ENCODE assay signal across 1 cellular context in the genomic region with DNA sequence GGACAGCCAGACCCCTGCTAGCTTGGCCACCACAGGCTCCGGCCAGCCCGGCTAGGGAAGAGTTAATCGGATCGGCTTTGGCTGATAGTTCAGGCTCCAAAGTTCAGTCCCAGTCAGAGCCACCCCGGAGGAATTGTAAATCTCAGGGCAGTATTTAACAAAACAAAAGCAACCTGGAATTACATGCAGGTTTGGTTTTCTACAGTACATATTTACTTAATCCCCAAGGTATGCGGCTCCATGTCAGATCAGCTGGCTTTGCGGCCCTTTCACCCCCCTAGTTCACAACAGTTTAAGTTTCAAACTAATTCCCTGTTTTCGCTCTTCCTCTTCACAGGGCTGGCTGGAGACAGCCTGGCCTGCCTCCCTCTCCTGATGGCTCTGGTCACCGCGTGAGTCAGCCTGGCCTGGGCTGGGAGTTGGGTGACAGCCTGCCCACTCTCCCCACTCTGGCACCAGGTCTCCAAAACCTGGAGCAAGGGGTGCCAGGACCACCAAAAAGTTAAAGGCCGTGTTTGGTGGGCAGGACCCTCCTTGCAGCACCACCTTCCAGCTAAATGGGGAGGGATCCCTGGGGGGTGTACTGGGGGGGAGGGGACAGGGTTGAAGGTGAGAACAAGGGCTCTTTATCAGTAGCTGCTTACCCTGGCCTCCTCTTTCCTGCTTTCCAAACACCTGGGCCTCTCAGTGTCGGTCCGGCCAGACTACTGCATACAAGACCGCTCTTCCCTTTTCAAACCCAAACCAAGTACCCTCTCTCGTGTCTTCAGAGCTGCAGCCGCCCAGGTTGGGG.
TF ChIP-seq lines count a peak whose summit lies in the region.

No MANE protein-coding gene starts in this region.

TF ChIP-seq in HepG2, 621 proteins besides CTCF, POLR2A, EP300 and RAD21 (continued from another document and continues in another):
- TF ChIP-seq, protein P1, sequence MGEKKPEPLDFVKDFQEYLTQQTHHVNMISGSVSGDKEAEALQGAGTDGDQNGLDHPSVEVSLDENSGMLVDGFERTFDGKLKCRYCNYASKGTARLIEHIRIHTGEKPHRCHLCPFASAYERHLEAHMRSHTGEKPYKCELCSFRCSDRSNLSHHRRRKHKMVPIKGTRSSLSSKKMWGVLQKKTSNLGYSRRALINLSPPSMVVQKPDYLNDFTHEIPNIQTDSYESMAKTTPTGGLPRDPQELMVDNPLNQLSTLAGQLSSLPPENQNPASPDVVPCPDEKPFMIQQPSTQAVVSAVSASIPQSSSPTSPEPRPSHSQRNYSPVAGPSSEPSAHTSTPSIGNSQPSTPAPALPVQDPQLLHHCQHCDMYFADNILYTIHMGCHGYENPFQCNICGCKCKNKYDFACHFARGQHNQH (CRISPR knock-in tag; IDR thresholded peaks at IDR 0.05): peak; percentile 67
- TF ChIP-seq, protein P2, sequence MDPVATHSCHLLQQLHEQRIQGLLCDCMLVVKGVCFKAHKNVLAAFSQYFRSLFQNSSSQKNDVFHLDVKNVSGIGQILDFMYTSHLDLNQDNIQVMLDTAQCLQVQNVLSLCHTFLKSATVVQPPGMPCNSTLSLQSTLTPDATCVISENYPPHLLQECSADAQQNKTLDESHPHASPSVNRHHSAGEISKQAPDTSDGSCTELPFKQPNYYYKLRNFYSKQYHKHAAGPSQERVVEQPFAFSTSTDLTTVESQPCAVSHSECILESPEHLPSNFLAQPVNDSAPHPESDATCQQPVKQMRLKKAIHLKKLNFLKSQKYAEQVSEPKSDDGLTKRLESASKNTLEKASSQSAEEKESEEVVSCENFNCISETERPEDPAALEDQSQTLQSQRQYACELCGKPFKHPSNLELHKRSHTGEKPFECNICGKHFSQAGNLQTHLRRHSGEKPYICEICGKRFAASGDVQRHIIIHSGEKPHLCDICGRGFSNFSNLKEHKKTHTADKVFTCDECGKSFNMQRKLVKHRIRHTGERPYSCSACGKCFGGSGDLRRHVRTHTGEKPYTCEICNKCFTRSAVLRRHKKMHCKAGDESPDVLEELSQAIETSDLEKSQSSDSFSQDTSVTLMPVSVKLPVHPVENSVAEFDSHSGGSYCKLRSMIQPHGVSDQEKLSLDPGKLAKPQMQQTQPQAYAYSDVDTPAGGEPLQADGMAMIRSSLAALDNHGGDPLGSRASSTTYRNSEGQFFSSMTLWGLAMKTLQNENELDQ (CRISPR knock-in tag; IDR thresholded peaks at IDR 0.05; ENCODE audit: borderline replicate concordance): no peak
- TF ChIP-seq ZMAT3 (CRISPR knock-in tag; conservative IDR thresholded peaks at IDR 0.05) (peak; percentile 72), ARID2 (CRISPR knock-in tag; IDR thresholded peaks at IDR 0.05; ENCODE audit: borderline replicate concordance) (peak; percentile 80; the same call in 1 of the 2 replicates), CBX5 (CRISPR knock-in tag; IDR thresholded peaks at IDR 0.05; ENCODE audit: borderline replicate concordance) (no peak), THYN1 (CRISPR knock-in tag; IDR thresholded peaks at IDR 0.05; ENCODE audit: borderline replicate concordance, low read depth) (no peak), ZSCAN29 (CRISPR knock-in tag; conservative IDR thresholded peaks at IDR 0.05) (no peak; the same call in 1 of the 2 replicates), ZNF792 (CRISPR knock-in tag; IDR thresholded peaks at IDR 0.05) (no peak; the same call in 1 of the 2 replicates), ZSCAN22 (CRISPR knock-in tag; IDR thresholded peaks at IDR 0.05) (no peak), ZBTB42 (CRISPR knock-in tag; IDR thresholded peaks at IDR 0.05) (no peak), MED1 (CRISPR knock-in tag; IDR thresholded peaks at IDR 0.05) (peak; percentile 96), ZNF605 (CRISPR knock-in tag; IDR thresholded peaks at IDR 0.05) (0 out of 2 replicates have a peak, but pooled peaks have one; percentile 27), FOXC1 (CRISPR knock-in tag; IDR thresholded peaks at IDR 0.05; ENCODE audit: borderline replicate concordance) (peak; percentile 70; the same call in 1 of the 2 replicates), MED8 (CRISPR knock-in tag; IDR thresholded peaks at IDR 0.05; ENCODE audit: insufficient replicate concordance) (peak; percentile 89), CHCHD3 (CRISPR knock-in tag; IDR thresholded peaks at IDR 0.05) (no peak), NCOA1 (CRISPR knock-in tag; IDR thresholded peaks at IDR 0.05) (peak; percentile 82; the same call in 1 of the 2 replicates), ZNF33A (CRISPR knock-in tag; IDR thresholded peaks at IDR 0.05; ENCODE audit: borderline replicate concordance) (peak; percentile 51; the same call in 1 of the 2 replicates), RARG (CRISPR knock-in tag; IDR thresholded peaks at IDR 0.05; ENCODE audit: low read depth) (no peak), ZBTB1 (CRISPR knock-in tag; IDR thresholded peaks at IDR 0.05; ENCODE audit: borderline replicate concordance) (no peak), ZFYVE20 (CRISPR knock-in tag; IDR thresholded peaks at IDR 0.05; ENCODE audit: borderline replicate concordance, low read depth) (no peak), ZNF260 (CRISPR knock-in tag; IDR thresholded peaks at IDR 0.05; ENCODE audit: borderline replicate concordance, low read depth) (no peak), ZNF432 (CRISPR knock-in tag; IDR thresholded peaks at IDR 0.05; ENCODE audit: borderline replicate concordance) (no peak)
- TF ChIP-seq, protein P3, sequence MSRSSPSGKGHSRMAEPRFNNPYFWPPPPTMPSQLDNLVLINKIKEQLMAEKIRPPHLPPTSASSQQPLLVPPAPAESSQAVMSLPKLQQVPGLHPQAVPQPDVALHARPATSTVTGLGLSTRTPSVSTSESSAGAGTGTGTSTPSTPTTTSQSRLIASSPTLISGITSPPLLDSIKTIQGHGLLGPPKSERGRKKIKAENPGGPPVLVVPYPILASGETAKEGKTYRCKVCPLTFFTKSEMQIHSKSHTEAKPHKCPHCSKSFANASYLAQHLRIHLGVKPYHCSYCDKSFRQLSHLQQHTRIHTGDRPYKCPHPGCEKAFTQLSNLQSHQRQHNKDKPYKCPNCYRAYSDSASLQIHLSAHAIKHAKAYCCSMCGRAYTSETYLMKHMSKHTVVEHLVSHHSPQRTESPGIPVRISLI (CRISPR knock-in tag; IDR thresholded peaks at IDR 0.05; ENCODE audit: borderline replicate concordance): peak; percentile 88
- TF ChIP-seq, protein P4, sequence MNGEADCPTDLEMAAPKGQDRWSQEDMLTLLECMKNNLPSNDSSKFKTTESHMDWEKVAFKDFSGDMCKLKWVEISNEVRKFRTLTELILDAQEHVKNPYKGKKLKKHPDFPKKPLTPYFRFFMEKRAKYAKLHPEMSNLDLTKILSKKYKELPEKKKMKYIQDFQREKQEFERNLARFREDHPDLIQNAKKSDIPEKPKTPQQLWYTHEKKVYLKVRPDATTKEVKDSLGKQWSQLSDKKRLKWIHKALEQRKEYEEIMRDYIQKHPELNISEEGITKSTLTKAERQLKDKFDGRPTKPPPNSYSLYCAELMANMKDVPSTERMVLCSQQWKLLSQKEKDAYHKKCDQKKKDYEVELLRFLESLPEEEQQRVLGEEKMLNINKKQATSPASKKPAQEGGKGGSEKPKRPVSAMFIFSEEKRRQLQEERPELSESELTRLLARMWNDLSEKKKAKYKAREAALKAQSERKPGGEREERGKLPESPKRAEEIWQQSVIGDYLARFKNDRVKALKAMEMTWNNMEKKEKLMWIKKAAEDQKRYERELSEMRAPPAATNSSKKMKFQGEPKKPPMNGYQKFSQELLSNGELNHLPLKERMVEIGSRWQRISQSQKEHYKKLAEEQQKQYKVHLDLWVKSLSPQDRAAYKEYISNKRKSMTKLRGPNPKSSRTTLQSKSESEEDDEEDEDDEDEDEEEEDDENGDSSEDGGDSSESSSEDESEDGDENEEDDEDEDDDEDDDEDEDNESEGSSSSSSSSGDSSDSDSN (CRISPR knock-in tag; IDR thresholded peaks at IDR 0.05): peak; percentile 68
- TF ChIP-seq, protein P5, sequence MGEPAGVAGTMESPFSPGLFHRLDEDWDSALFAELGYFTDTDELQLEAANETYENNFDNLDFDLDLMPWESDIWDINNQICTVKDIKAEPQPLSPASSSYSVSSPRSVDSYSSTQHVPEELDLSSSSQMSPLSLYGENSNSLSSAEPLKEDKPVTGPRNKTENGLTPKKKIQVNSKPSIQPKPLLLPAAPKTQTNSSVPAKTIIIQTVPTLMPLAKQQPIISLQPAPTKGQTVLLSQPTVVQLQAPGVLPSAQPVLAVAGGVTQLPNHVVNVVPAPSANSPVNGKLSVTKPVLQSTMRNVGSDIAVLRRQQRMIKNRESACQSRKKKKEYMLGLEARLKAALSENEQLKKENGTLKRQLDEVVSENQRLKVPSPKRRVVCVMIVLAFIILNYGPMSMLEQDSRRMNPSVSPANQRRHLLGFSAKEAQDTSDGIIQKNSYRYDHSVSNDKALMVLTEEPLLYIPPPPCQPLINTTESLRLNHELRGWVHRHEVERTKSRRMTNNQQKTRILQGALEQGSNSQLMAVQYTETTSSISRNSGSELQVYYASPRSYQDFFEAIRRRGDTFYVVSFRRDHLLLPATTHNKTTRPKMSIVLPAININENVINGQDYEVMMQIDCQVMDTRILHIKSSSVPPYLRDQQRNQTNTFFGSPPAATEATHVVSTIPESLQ (CRISPR knock-in tag; conservative IDR thresholded peaks at IDR 0.05): no peak
- TF ChIP-seq, protein P6, sequence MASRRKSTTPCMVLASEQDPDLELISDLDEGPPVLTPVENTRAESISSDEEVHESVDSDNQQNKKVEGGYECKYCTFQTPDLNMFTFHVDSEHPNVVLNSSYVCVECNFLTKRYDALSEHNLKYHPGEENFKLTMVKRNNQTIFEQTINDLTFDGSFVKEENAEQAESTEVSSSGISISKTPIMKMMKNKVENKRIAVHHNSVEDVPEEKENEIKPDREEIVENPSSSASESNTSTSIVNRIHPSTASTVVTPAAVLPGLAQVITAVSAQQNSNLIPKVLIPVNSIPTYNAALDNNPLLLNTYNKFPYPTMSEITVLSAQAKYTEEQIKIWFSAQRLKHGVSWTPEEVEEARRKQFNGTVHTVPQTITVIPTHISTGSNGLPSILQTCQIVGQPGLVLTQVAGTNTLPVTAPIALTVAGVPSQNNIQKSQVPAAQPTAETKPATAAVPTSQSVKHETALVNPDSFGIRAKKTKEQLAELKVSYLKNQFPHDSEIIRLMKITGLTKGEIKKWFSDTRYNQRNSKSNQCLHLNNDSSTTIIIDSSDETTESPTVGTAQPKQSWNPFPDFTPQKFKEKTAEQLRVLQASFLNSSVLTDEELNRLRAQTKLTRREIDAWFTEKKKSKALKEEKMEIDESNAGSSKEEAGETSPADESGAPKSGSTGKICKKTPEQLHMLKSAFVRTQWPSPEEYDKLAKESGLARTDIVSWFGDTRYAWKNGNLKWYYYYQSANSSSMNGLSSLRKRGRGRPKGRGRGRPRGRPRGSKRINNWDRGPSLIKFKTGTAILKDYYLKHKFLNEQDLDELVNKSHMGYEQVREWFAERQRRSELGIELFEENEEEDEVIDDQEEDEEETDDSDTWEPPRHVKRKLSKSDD (CRISPR knock-in tag; IDR thresholded peaks at IDR 0.05; ENCODE audit: low read depth): no peak
- TF ChIP-seq, protein P7, sequence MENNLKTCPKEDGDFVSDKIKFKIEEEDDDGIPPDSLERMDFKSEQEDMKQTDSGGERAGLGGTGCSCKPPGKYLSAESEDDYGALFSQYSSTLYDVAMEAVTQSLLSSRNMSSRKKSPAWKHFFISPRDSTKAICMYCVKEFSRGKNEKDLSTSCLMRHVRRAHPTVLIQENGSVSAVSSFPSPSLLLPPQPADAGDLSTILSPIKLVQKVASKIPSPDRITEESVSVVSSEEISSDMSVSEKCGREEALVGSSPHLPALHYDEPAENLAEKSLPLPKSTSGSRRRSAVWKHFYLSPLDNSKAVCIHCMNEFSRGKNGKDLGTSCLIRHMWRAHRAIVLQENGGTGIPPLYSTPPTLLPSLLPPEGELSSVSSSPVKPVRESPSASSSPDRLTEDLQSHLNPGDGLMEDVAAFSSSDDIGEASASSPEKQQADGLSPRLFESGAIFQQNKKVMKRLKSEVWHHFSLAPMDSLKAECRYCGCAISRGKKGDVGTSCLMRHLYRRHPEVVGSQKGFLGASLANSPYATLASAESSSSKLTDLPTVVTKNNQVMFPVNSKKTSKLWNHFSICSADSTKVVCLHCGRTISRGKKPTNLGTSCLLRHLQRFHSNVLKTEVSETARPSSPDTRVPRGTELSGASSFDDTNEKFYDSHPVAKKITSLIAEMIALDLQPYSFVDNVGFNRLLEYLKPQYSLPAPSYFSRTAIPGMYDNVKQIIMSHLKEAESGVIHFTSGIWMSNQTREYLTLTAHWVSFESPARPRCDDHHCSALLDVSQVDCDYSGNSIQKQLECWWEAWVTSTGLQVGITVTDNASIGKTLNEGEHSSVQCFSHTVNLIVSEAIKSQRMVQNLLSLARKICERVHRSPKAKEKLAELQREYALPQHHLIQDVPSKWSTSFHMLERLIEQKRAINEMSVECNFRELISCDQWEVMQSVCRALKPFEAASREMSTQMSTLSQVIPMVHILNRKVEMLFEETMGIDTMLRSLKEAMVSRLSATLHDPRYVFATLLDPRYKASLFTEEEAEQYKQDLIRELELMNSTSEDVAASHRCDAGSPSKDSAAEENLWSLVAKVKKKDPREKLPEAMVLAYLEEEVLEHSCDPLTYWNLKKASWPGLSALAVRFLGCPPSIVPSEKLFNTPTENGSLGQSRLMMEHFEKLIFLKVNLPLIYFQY (CRISPR knock-in tag; IDR thresholded peaks at IDR 0.05; ENCODE audit: borderline replicate concordance): peak; percentile 16; the same call in 1 of the 2 replicates
- TF ChIP-seq, protein P8, sequence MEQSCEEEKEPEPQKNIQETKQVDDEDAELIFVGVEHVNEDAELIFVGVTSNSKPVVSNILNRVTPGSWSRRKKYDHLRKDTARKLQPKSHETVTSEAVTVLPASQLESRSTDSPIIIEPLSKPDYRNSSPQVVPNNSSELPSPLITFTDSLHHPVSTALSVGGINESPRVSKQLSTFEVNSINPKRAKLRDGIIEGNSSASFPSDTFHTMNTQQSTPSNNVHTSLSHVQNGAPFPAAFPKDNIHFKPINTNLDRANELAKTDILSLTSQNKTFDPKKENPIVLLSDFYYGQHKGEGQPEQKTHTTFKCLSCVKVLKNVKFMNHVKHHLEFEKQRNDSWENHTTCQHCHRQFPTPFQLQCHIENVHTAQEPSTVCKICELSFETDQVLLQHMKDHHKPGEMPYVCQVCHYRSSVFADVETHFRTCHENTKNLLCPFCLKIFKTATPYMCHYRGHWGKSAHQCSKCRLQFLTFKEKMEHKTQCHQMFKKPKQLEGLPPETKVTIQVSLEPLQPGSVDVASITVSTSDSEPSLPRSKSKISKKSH (CRISPR knock-in tag; IDR thresholded peaks at IDR 0.05; ENCODE audit: borderline replicate concordance): peak; percentile 25; the same call in 1 of the 2 replicates
